In genomic region chr11:44868021-44868420, GRCh38 we compare ENCODE assay signal across 17 cellular contexts.
"Had no signal": no experiment of that assay in that cellular context is flagged by ENCODE, and none has a peak within 500 bp of the region (broad histone marks: within the 10 kb centered on the region; RNA-seq: fewer than 3 reads in every experiment).

No MANE protein-coding gene starts in this region.

- ATAC-seq: esophagus mucosa; left colon; naive thymus-derived CD8-positive, alpha-beta T cell; stimulated activated naive CD8-positive, alpha-beta T cell treated with anti-CD3 and anti-CD28 coated beads, Interleukin-15, Interleukin-2, amounts not matched to agents 100 U/mL and 50 U/mL, for 24 hours had no signal

- H3K27ac ChIP-seq: brain microvascular endothelial cell had no signal

- H3K9me3 Mint-ChIP-seq: activated naive CD4-positive, alpha-beta T cell treated with anti-CD3 and anti-CD28 coated beads, Interleukin-2, amount 50 U/mL, for 24 hours; T-helper 2 cell treated with Interferon-gamma antibody and Interleukin-4, amounts not matched to agents 5 μg/mL and 100 μg/mL, for 36 hours had no signal

- H3K4me1 Mint-ChIP-seq: activated naive CD4-positive, alpha-beta T cell treated with anti-CD3 and anti-CD28 coated beads, Interleukin-2, amount 50 U/mL, for 24 hours had no signal

- H3K27me3 Mint-ChIP-seq: activated naive CD4-positive, alpha-beta T cell treated with anti-CD3 and anti-CD28 coated beads, Interleukin-2, amount 50 U/mL, for 24 hours had no signal

- H3K4me3 Mint-ChIP-seq: activated naive CD4-positive, alpha-beta T cell treated with anti-CD3 and anti-CD28 coated beads, Interleukin-2, amount 50 U/mL, for 24 hours; naive thymus-derived CD8-positive, alpha-beta T cell; T-helper 2 cell treated with Interferon-gamma antibody and Interleukin-4, amounts not matched to agents 5 μg/mL and 100 μg/mL, for 36 hours had no signal

- DNase-seq: activated CD4-positive, alpha-beta T cell treated with anti-CD3 and anti-CD28 coated beads, Interleukin-2, amount 50 U/mL, for 4 hours; activated CD4-positive, CD25-positive, alpha-beta regulatory T cell treated with anti-CD3 and anti-CD28 coated beads, Interleukin-2, amount 50 U/mL, for 72 hours; activated effector memory CD4-positive, alpha-beta T cell treated with Interleukin-2 at 50 U/mL for 16 hours; activated T-cell treated with anti-CD3 and anti-CD28 coated beads, Interleukin-2, amount 50 U/mL, for 1 hour; amygdala; brain microvascular endothelial cell; foreskin fibroblast; head of caudate nucleus; mammary epithelial cell; stimulated activated CD4-positive, alpha-beta T cell treated with anti-CD3 and anti-CD28 coated beads, Interleukin-4, amount 100 ng/mL, for 1 hour; stimulated activated CD8-positive, alpha-beta memory T cell treated with anti-CD3 and anti-CD28 coated beads, Interleukin-4, amount 100 ng/mL, for 48 hours; stimulated activated naive CD8-positive, alpha-beta T cell treated with anti-CD3 and anti-CD28 coated beads, Interleukin-15, Interleukin-2, amounts not matched to agents 100 U/mL and 50 U/mL, for 24 hours had no signal

- H3K36me3 ChIP-seq: brain microvascular endothelial cell had no signal

- H3K27ac Mint-ChIP-seq: T-helper 2 cell treated with Interferon-gamma antibody and Interleukin-4, amounts not matched to agents 5 μg/mL and 100 μg/mL, for 36 hours had no signal
